Comparison of ENCODE assay signal across 1 cellular context in genomic region chr3:105367406-105368213, GRCh38.
TF ChIP-seq lines count a peak whose summit lies in the region.

No MANE protein-coding gene starts in this region.

TF ChIP-seq in GM12878, 131 proteins besides CTCF, POLR2A, EP300 and RAD21 (continued from another document and continues in another):
- peak; percentile 67; the same call in 1 of the 2 replicates for TF ChIP-seq MLLT1 (IDR thresholded peaks at IDR 0.05)
- TF ChIP-seq EED (IDR thresholded peaks at IDR 0.05; ENCODE audit: low read depth) = peak; percentile 98
- peak; percentile 90 to 91 for TF ChIP-seq IKZF2 (IDR thresholded peaks at IDR 0.05)
- TF ChIP-seq CREM (IDR thresholded peaks at IDR 0.05; ENCODE audit: low read depth) = peak; percentile 82; the same call in 1 of the 2 replicates
- no peak; the same call in 1 of the 2 replicates for TF ChIP-seq SMAD5 (IDR thresholded peaks at IDR 0.05; ENCODE audit: low read depth)
- TF ChIP-seq TBL1XR1 (IDR thresholded peaks at IDR 0.05; ENCODE audit: low read depth, low read length) = peak; percentile 97
- TF ChIP-seq CEBPZ (IDR thresholded peaks at IDR 0.05; ENCODE audit: low read depth, low read length) = no peak
- TF ChIP-seq DPF2 (IDR thresholded peaks at IDR 0.05) = peak; percentile 49
- peak; percentile 34; the same call in 1 of the 2 replicates for TF ChIP-seq ZNF687 (IDR thresholded peaks at IDR 0.05)
- TF ChIP-seq SREBF1 (IDR thresholded peaks at IDR 0.05; ENCODE audit: low read length) = no peak; the same call in 1 of the 2 replicates
- TF ChIP-seq POU2F2 (IDR thresholded peaks at IDR 0.05; ENCODE audit: borderline replicate concordance, low read depth, low read length) = peak; percentile 74; the same call in 1 of the 3 replicates
- TF ChIP-seq MEF2A (IDR thresholded peaks at IDR 0.05; ENCODE audit: insufficient read depth, low read depth, low read length) = 0 out of 2 replicates have a peak, but pooled peaks have one; percentile 20
- no peak for TF ChIP-seq ZBTB40 (IDR thresholded peaks at IDR 0.05; ENCODE audit: borderline replicate concordance)
- peak; percentile 67 to 71; a peak in 3 of 4 replicates for TF ChIP-seq BHLHE40 (IDR thresholded peaks at IDR 0.05; ENCODE audit: borderline replicate concordance in 1 of 2, low read depth in 2 of 2, low read length in 1 of 2)
- TF ChIP-seq PRDM15 (CRISPR knock-in tag; IDR thresholded peaks at IDR 0.05) = no peak
- TF ChIP-seq BCL11A (IDR thresholded peaks at IDR 0.05; ENCODE audit: low read depth, low read length) = peak; percentile 83
- peak; percentile 68 for TF ChIP-seq SP1 (IDR thresholded peaks at IDR 0.05; ENCODE audit: low read depth, low read length)
- TF ChIP-seq E2F8 (IDR thresholded peaks at IDR 0.05; ENCODE audit: low read depth, partially characterized antibody) = no peak
- TF ChIP-seq ATF2 (IDR thresholded peaks at IDR 0.05; ENCODE audit: low read length) = peak; percentile 89; the same call in 1 of the 2 replicates
- no peak for TF ChIP-seq MYC (IDR thresholded peaks at IDR 0.05; ENCODE audit: insufficient read depth, insufficient read length, insufficient replicate concordance, low read length, severe bottlenecking)
- TF ChIP-seq ZNF207 (IDR thresholded peaks at IDR 0.05; ENCODE audit: borderline replicate concordance) = peak; percentile 63; the same call in 1 of the 2 replicates
- TF ChIP-seq SPI1 (IDR thresholded peaks at IDR 0.05; ENCODE audit: borderline replicate concordance, insufficient read depth, low read depth, low read length) = peak; percentile 25; the same call in 1 of the 2 replicates
- peak; percentile 84 for TF ChIP-seq RELB (IDR thresholded peaks at IDR 0.05; ENCODE audit: low read depth)
- peak; percentile 39 for TF ChIP-seq GATAD2B (conservative IDR thresholded peaks at IDR 0.05; ENCODE audit: low read depth)
- TF ChIP-seq FOXM1 (IDR thresholded peaks at IDR 0.05; ENCODE audit: low read depth, low read length) = peak; percentile 71; the same call in 1 of the 2 replicates
- no peak for TF ChIP-seq ZNF217 (IDR thresholded peaks at IDR 0.05)
- no peak for TF ChIP-seq YBX1 (IDR thresholded peaks at IDR 0.05)
- TF ChIP-seq PAX5 (IDR thresholded peaks at IDR 0.05; ENCODE audit: borderline replicate concordance, low read depth, low read length) = peak; percentile 87
- peak; percentile 7; the same call in 1 of the 2 replicates for TF ChIP-seq CHD1 (IDR thresholded peaks at IDR 0.05; ENCODE audit: low read depth, low read length)
